ENCODE assay signal across 11 cellular contexts in the genomic region with DNA sequence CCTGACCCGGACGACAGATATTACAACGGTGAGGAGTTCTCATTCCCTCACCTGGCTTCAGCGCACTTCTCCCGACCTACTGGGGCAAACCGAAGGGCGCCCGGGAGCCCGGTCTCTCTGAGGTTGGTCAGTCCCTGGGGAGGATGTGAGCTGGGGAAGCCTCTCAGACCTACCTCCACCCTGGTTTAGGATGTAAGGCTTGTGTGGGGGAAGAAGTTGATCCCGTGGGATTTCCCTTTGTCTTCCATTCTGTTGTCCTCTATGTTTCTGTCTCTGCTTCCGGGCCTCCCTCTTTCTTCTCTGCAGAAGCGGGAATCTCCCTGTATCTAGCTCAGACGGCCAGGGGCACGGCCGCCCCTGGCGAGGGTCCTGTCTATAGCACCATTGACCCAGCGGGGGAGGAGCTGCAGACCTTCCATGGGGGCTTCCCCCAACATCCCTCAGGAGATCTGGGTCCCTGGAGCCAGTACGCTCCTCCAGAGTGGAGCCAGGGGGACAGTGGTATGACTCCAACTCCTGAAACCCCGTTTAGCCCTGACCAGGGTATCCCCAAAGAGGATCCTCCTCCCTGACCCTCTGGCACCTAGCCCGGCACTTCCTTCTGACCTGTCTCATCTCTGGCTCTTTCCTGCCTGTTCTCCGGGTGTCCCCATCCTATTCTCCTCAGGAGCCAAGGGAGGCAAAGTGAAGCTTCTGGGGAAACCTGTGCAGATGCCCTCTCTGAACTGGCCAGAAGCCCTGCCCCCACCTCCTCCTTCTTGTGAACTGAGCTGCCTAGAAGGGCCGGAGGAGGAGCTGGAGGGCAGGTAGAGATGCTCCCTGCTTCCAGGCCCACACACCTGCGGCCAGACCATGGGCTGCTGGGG. TPM values are rescaled to one million over a fixed set of nuclear protein-coding genes. Genes with fewer than 3 reads are reported as not detected.
DNase-seq lines count a peak whose midpoint lies in the region; TF ChIP-seq lines count a peak whose summit lies in the region.
"Had no signal": no experiment of that assay in that cellular context is flagged by ENCODE, and none has a peak within 500 bp of the region (broad histone marks: within the 10 kb centered on the region; RNA-seq: fewer than 3 reads in every experiment).

No MANE protein-coding gene starts in this region.

- H3K4me1 ChIP-seq in BLaER1 (peaks cover 59% of the 10 kb centered on the region), HUES64 (ENCODE audit: insufficient read depth, low read length) (peaks cover 7% of the 10 kb centered on the region), duodenal mucosa (ENCODE audit: control insufficient read depth in 1 of 2, insufficient read depth in 2 of 2, low read length in 2 of 2) (peaks cover 19 to 21% of the 10 kb centered on the region in 2 donors)

- no peak overlapping the region for H3K27ac Mint-ChIP-seq in neural crest cell (ENCODE audit: unreplicated experiment)

- no peak for TF ChIP-seq CTCF in neural crest cell (conservative IDR thresholded peaks at IDR 0.05)

- H3K4me3 ChIP-seq in BLaER1 (peak overlapping the region; percentile 68), HUES64 (ENCODE audit: low read length) (peak overlapping the region; percentile 79), duodenal mucosa (ENCODE audit: low read depth in 1 of 2, low read length in 2 of 2) (peak overlapping the region in 1 of 2 donors; percentile 84)

- H3K27me3 Mint-ChIP-seq in neural crest cell (ENCODE audit: low read depth) = peaks cover 40% of the 10 kb centered on the region

- H3K36me3 ChIP-seq in BLaER1 = no peaks in the 10 kb centered on the region
- H3K36me3 ChIP-seq in HUES64 (ENCODE audit: insufficient read depth, low read length) = no peaks in the 10 kb centered on the region
- H3K36me3 ChIP-seq in duodenal mucosa (ENCODE audit: control insufficient read depth in 1 of 2, insufficient read depth in 2 of 2, low read length in 2 of 2) = no peaks in the 10 kb centered on the region
- H3K36me3 ChIP-seq: MG63 had no signal

- H3K27ac ChIP-seq in BLaER1 (peak overlapping the region; percentile 83; the same call in 1 of the 2 replicates), HUES64 (ENCODE audit: low read depth, low read length) (no peak overlapping the region), duodenal mucosa (ENCODE audit: low read depth, low read length) (no peak overlapping the region)

- peak overlapping the region; percentile 38 for H3K4me3 Mint-ChIP-seq in neural crest cell

- peak overlapping the region; percentile 88 for H3K4me2 ChIP-seq in BLaER1

- H3K9ac ChIP-seq in BLaER1 = 0 out of 2 replicates have a peak overlapping the region, but pooled peaks have one; percentile 78
- no peak overlapping the region for H3K9ac ChIP-seq in HUES64 (ENCODE audit: low read depth, low read length)
- H3K9ac ChIP-seq in duodenal mucosa (ENCODE audit: low read depth in 1 of 2, low read length in 2 of 2) = peak overlapping the region; percentile 71 to 86

- no peaks in the 10 kb centered on the region for H3K9me3 Mint-ChIP-seq in neural crest cell

- WGBS in HUES64 = 88% methylated on average over 23 of the region's 23 CpGs

- H3K4me1 Mint-ChIP-seq in neural crest cell = peaks cover 22% of the 10 kb centered on the region

- H3K36me3 Mint-ChIP-seq in neural crest cell (ENCODE audit: low read depth) = no peaks in the 10 kb centered on the region

- H3K9me3 ChIP-seq in BLaER1 = no peaks in the 10 kb centered on the region
- no peaks in the 10 kb centered on the region for H3K9me3 ChIP-seq in HUES64 (ENCODE audit: insufficient read depth, low read depth, low read length)
- no peaks in the 10 kb centered on the region for H3K9me3 ChIP-seq in duodenal mucosa (ENCODE audit: control insufficient read depth in 1 of 2, low read length in 2 of 2)
- H3K9me3 ChIP-seq: MG63 had no signal

- H4K20me1 ChIP-seq in BLaER1 = no peaks in the 10 kb centered on the region

- DNase-seq in neural crest cell (ENCODE audit: low read depth, low spot score) (no peak), epidermal melanocyte (ENCODE audit: insufficient read length, low spot score) (no peak), NCI-H187 (lab: John Stamatoyannopoulos, UW) (no peak), SKM-1 treated with dmso at 0.1 percent for 144 hours (lab: John Stamatoyannopoulos, UW; ENCODE audit: unreplicated experiment) (no peak)
- DNase-seq in stimulated activated CD4-positive, alpha-beta T cell treated with anti-CD3 and anti-CD28 coated beads, Interleukin-4, amount 100 ng/mL, for 1 hour = no peak
- DNase-seq: DMS153; MG63; stimulated activated CD8-positive, alpha-beta memory T cell treated with anti-CD3 and anti-CD28 coated beads, Interleukin-4, amount 100 ng/mL, for 48 hours had no signal

- H3K27me3 ChIP-seq in BLaER1 (peaks cover 3% of the 10 kb centered on the region; the same call in 1 of the 2 replicates), HUES64 (ENCODE audit: insufficient read depth, low read length) (peaks cover 36% of the 10 kb centered on the region), duodenal mucosa (ENCODE audit: control insufficient read depth in 1 of 2, insufficient read depth in 2 of 2, low read length in 2 of 2) (peaks cover 16 to 20% of the 10 kb centered on the region in 2 donors)
- H3K27me3 ChIP-seq: MG63 had no signal

RNA-seq across cellular contexts. Expression of a gene that starts 12.6 kb away (rescaled TPM):
- 4.9 TPM for polyA plus RNA-seq in HUES64 (2013, experiment 1 of 2)
- polyA plus RNA-seq in HUES64 (2013, experiment 2 of 2) = 10.1 TPM
- total RNA-seq in neural crest cell = 17.8 and 19.7 TPM in 2 replicates

RNA-seq across cellular contexts. Expression of a gene that starts 19.8 kb away (rescaled TPM):
- polyA plus RNA-seq in HUES64 (2013, experiment 1 of 2) = not detected
- polyA plus RNA-seq in HUES64 (2013, experiment 2 of 2) = 0.19 TPM
- 0.05 and 0.07 TPM in 2 replicates for total RNA-seq in neural crest cell

RNA-seq across cellular contexts. Expression of a gene that starts 41.2 kb away (rescaled TPM):
- polyA plus RNA-seq in HUES64 (2013, experiment 1 of 2) = not detected
- polyA plus RNA-seq in HUES64 (2013, experiment 2 of 2) = not detected
- not detected in 2 replicates for total RNA-seq in neural crest cell

RNA-seq across cellular contexts. Expression of a gene that starts 58.0 kb away (rescaled TPM):
- not detected for polyA plus RNA-seq in HUES64 (2013, experiment 1 of 2)
- not detected for polyA plus RNA-seq in HUES64 (2013, experiment 2 of 2)
- 0.11 TPM in 1 of 2 replicates, not detected in the other for total RNA-seq in neural crest cell
